In genomic region chr12:101280006-101280505, GRCh38 we compare ENCODE assay signal across 8 cellular contexts. TPM values are rescaled to one million over a fixed set of nuclear protein-coding genes. Genes with fewer than 3 reads are reported as not detected.
DNase-seq lines count a peak whose midpoint lies in the region; ATAC-seq and TF ChIP-seq lines count a peak whose summit lies in the region.

TSS of gene UTP20 (plus strand) at chr12:101280105. CDS start at chr12:101280283, 178 bp downstream.

- H3K9me3 ChIP-seq in adrenal gland (replicated peaks in 1 of 3) (no peaks in the 10 kb centered on the region), heart right ventricle (no peaks in the 10 kb centered on the region), upper lobe of left lung (no peaks in the 10 kb centered on the region)

- H3K36me3 ChIP-seq in adrenal gland (replicated peaks in 1 of 2) (no peaks in the 10 kb centered on the region), heart right ventricle (peaks cover 0 to 33% (median 9%) of the 10 kb centered on the region in 9 donors), upper lobe of left lung (peaks cover 0 to 11% (median 0%) of the 10 kb centered on the region in 4 donors)

- no peak for TF ChIP-seq EP300 in upper lobe of left lung (IDR thresholded peaks at IDR 0.05)

- ATAC-seq in HG02852 (IDR thresholded peaks at IDR 0.05; ENCODE audit: unreplicated experiment) (peak; percentile 99), heart right ventricle (peak; percentile 100), upper lobe of left lung (ENCODE audit: low FRiP score in 2 of 2) (peak; percentile 97 to 100)

- peak; percentile 87 for DNase-seq in NCI-H146 treated with DMSO at 0.1 percent for 48 hours (lab: John Stamatoyannopoulos, UW; ENCODE audit: unreplicated experiment)
- DNase-seq in T-helper 1 cell = peak; percentile 82 to 94 (median 87)
- DNase-seq in adrenal gland = peak; percentile 91 to 96 (median 93)
- peak; percentile 91 to 93 for DNase-seq in heart right ventricle
- DNase-seq in posterior vena cava (ENCODE audit: low spot score) = peak; percentile 98
- peak; percentile 92 to 95 for DNase-seq in upper lobe of left lung

- H3K27me3 ChIP-seq in adrenal gland (no peaks in the 10 kb centered on the region), heart right ventricle (peaks cover 0 to 11% (median 0%) of the 10 kb centered on the region in 7 donors), upper lobe of left lung (no peaks in the 10 kb centered on the region)

- H3K4me3 ChIP-seq in adrenal gland = peak within 1 kb of the TSS; percentile 84 to 99 (median 93)
- H3K4me3 ChIP-seq in heart right ventricle = peak within 1 kb of the TSS; percentile 72 to 100 (median 88)
- H3K4me3 ChIP-seq in upper lobe of left lung = peak within 1 kb of the TSS; percentile 91 to 99 (median 96)

- intact Hi-C loops in adrenal gland (cut with DNase I) = no loop called here
- intact Hi-C loops in heart right ventricle (cut with DNase I) = no loop called here
- intact Hi-C loops in posterior vena cava (cut with DNase I) = no loop called here

- 0 to 1% (median 0%) methylated on average over 23 to 34 of the region's 34 CpGs for WGBS in adrenal gland, 4 donors
- 0% methylated on average over 34 of the region's 34 CpGs for WGBS in heart right ventricle, 2 donors
- 0% methylated on average over 23 to 34 of the region's 34 CpGs for WGBS in upper lobe of left lung, 2 donors

- H3K4me1 ChIP-seq in adrenal gland (replicated peaks in 1 of 2) (peaks cover 0 to 13% of the 10 kb centered on the region in 2 donors), heart right ventricle (peaks cover 0 to 16% (median 8%) of the 10 kb centered on the region in 9 donors), upper lobe of left lung (peaks cover 6 to 15% (median 9%) of the 10 kb centered on the region in 4 donors)

- TF ChIP-seq POLR2A in GM15510 (IDR thresholded peaks at IDR 0.05; ENCODE audit: borderline replicate concordance, extremely low read depth, insufficient read length) (peak; percentile 66), adrenal gland (IDR thresholded peaks at IDR 0.05) (no peak), upper lobe of left lung (IDR thresholded peaks at IDR 0.05) (peak in 1 of 4 donors; percentile 50)

- TF ChIP-seq CTCF in adrenal gland (IDR thresholded peaks at IDR 0.05) (no peak), heart right ventricle (IDR thresholded peaks at IDR 0.05) (no peak), upper lobe of left lung (IDR thresholded peaks at IDR 0.05) (no peak)

- H3K27ac ChIP-seq in adrenal gland (no peak within 1 kb of the TSS), heart right ventricle (peak within 1 kb of the TSS in 4 of 10 donors; percentile 13 to 57 (median 38)), upper lobe of left lung (peak within 1 kb of the TSS in 2 of 4 donors; percentile 53 to 55)

RNA-seq across cellular contexts. Expression of gene UTP20, which starts in this region (rescaled TPM):
- total RNA-seq in adrenal gland (10 to 100 TPM; 10.5 to 17.5 (median 15.9) TPM), heart right ventricle (1 to 10 TPM; 5.1 to 8.5 (median 6.6) TPM), posterior vena cava (10 to 100 TPM; 11.3 to 15.2 TPM), upper lobe of left lung (10 to 100 TPM in 4 of 6 donors, 1 to 10 TPM in 2; 7.1 to 17.0 (median 11.4) TPM)
- polyA plus RNA-seq in adrenal gland (10 to 100 TPM in 1 of 3 donors, 1 to 10 TPM in 2; 1.9 to 13.9 (median 2.0) TPM), heart right ventricle (1 to 10 TPM; 1.5 to 2.2 TPM)
